ENCODE assay signal across 25 cellular contexts in genomic region chr13:73340069-73340468, GRCh38.
"Had no signal": no experiment of that assay in that cellular context is flagged by ENCODE, and none has a peak within 500 bp of the region (broad histone marks: within the 10 kb centered on the region; RNA-seq: fewer than 3 reads in every experiment).

No MANE protein-coding gene starts in this region.

- H3K27ac ChIP-seq: coronary artery, gastrocnemius medialis, left lung, ovary, psoas muscle, sigmoid colon, spleen, suprapubic skin, transverse colon, upper lobe of right lung, uterus had no signal

- H3K4me3 ChIP-seq: coronary artery, gastrocnemius medialis, left lung, ovary, psoas muscle, sigmoid colon, spleen, suprapubic skin, transverse colon, upper lobe of right lung, uterus had no signal

- ATAC-seq: gastrocnemius medialis; left cardiac atrium; left lung; naive thymus-derived CD8-positive, alpha-beta T cell; psoas muscle; right cardiac atrium; stimulated activated naive CD8-positive, alpha-beta T cell treated with anti-CD3 and anti-CD28 coated beads, Interleukin-15, amount 100 ng/mL, for 72 hours; upper lobe of right lung had no signal

- H3K9me3 Mint-ChIP-seq: naive thymus-derived CD8-positive, alpha-beta T cell; stimulated activated naive CD8-positive, alpha-beta T cell treated with anti-CD3 and anti-CD28 coated beads, Interleukin-15, amount 100 ng/mL, for 72 hours had no signal

- H3K36me3 Mint-ChIP-seq: naive thymus-derived CD8-positive, alpha-beta T cell had no signal

- H3K27ac Mint-ChIP-seq: naive thymus-derived CD8-positive, alpha-beta T cell; stimulated activated naive CD8-positive, alpha-beta T cell treated with anti-CD3 and anti-CD28 coated beads, Interleukin-15, amount 100 ng/mL, for 72 hours had no signal

- H3K9me3 ChIP-seq: gastrocnemius medialis, left lung, ovary, psoas muscle, sigmoid colon, spleen, suprapubic skin, transverse colon, upper lobe of right lung, uterus had no signal

- H3K36me3 ChIP-seq: gastrocnemius medialis, left lung, ovary, sigmoid colon, spleen, suprapubic skin, transverse colon, upper lobe of right lung, uterus had no signal

- H3K27me3 Mint-ChIP-seq: naive thymus-derived CD8-positive, alpha-beta T cell; stimulated activated naive CD8-positive, alpha-beta T cell treated with anti-CD3 and anti-CD28 coated beads, Interleukin-15, amount 100 ng/mL, for 72 hours had no signal

- H3K27me3 ChIP-seq: gastrocnemius medialis, left lung, ovary, sigmoid colon, spleen, suprapubic skin, transverse colon, upper lobe of right lung, uterus had no signal

- H3K4me1 Mint-ChIP-seq: naive thymus-derived CD8-positive, alpha-beta T cell had no signal

- FAIRE-seq: endothelial cell of umbilical vein had no signal

- H3K4me1 ChIP-seq: gastrocnemius medialis, left lung, psoas muscle, sigmoid colon, spleen, transverse colon, upper lobe of right lung, uterus had no signal

- H3K4me3 Mint-ChIP-seq: naive thymus-derived CD8-positive, alpha-beta T cell; stimulated activated naive CD8-positive, alpha-beta T cell treated with anti-CD3 and anti-CD28 coated beads, Interleukin-15, amount 100 ng/mL, for 72 hours had no signal

- DNase-seq: dermis blood vessel endothelial cell; effector memory CD4-positive, alpha-beta T cell; gastrocnemius medialis; head of caudate nucleus; left cardiac atrium; left lung; mesendoderm; midbrain; naive thymus-derived CD8-positive, alpha-beta T cell; occipital lobe; ovary; posterior cingulate gyrus; psoas muscle; right cardiac atrium; sigmoid colon; spleen; stimulated activated CD4-positive, alpha-beta T cell treated with anti-CD3 and anti-CD28 coated beads, Interleukin-2, amount 100 ng/mL, for 48 hours; stimulated activated naive CD4-positive, alpha-beta T cell; stimulated activated naive CD8-positive, alpha-beta T cell treated with anti-CD3 and anti-CD28 coated beads, Interleukin-15, amount 100 ng/mL, for 72 hours; transverse colon; upper lobe of right lung; uterus had no signal
